8 cellular contexts compared by ENCODE assay signal in genomic region chr6:43798688-43799444, GRCh38.
DNase-seq lines count a peak whose midpoint lies in the region; ATAC-seq lines count a peak whose summit lies in the region.

No MANE protein-coding gene starts in this region.

- DNase-seq in EH (ENCODE audit: low read depth) (peak; percentile 81), SW 1271 (lab: John Stamatoyannopoulos, UW) (peak; percentile 80 to 84), glomerular visceral epithelial cell (ENCODE audit: extremely low spot score) (peak; percentile 85), NCI-H1105 treated with DMSO at 0.1 percent for 48 hours (lab: John Stamatoyannopoulos, UW) (no peak)
- DNase-seq in stimulated activated effector memory CD8-positive, alpha-beta T cell treated with anti-CD3 and anti-CD28 coated beads, Interleukin-12 subunit alpha, Interleukin-12 subunit beta, amount 100 ng/mL, for 72 hours (ENCODE audit: low spot score in 2 of 2): no peak

- H3K9me3 Mint-ChIP-seq in stimulated activated effector memory CD8-positive, alpha-beta T cell treated with anti-CD3 and anti-CD28 coated beads, Interleukin-12 subunit alpha, Interleukin-12 subunit beta, amount 100 ng/mL, for 72 hours: no peaks in the 10 kb centered on the region

- peaks cover 13% of the 10 kb centered on the region for H3K4me1 Mint-ChIP-seq in stimulated activated effector memory CD8-positive, alpha-beta T cell treated with anti-CD3 and anti-CD28 coated beads, Interleukin-12 subunit alpha, Interleukin-12 subunit beta, amount 100 ng/mL, for 72 hours

- ATAC-seq in HG02885 (IDR thresholded peaks at IDR 0.05; ENCODE audit: poor library complexity, unreplicated experiment): peak; percentile 46
- ATAC-seq in stimulated activated effector memory CD8-positive, alpha-beta T cell treated with anti-CD3 and anti-CD28 coated beads, Interleukin-12 subunit alpha, Interleukin-12 subunit beta, amount 100 ng/mL, for 72 hours: peak; percentile 72
- ATAC-seq in GM21367 (IDR thresholded peaks at IDR 0.05; ENCODE audit: unreplicated experiment): no peak
- ATAC-seq in HG03520 (IDR thresholded peaks at IDR 0.05; ENCODE audit: unreplicated experiment): no peak

- H3K27ac Mint-ChIP-seq in stimulated activated effector memory CD8-positive, alpha-beta T cell treated with anti-CD3 and anti-CD28 coated beads, Interleukin-12 subunit alpha, Interleukin-12 subunit beta, amount 100 ng/mL, for 72 hours: peak overlapping the region; percentile 70

- H3K36me3 Mint-ChIP-seq in stimulated activated effector memory CD8-positive, alpha-beta T cell treated with anti-CD3 and anti-CD28 coated beads, Interleukin-12 subunit alpha, Interleukin-12 subunit beta, amount 100 ng/mL, for 72 hours: no peaks in the 10 kb centered on the region

- no peak overlapping the region for H3K4me3 Mint-ChIP-seq in stimulated activated effector memory CD8-positive, alpha-beta T cell treated with anti-CD3 and anti-CD28 coated beads, Interleukin-12 subunit alpha, Interleukin-12 subunit beta, amount 100 ng/mL, for 72 hours

Comparison
In these comparisons a context has a peak if more than half of its experiments do, and no peak if none do; other contexts are left out.
1. DNase-seq: peak in EH (single experiment), SW 1271 (2 of 2) and glomerular visceral epithelial cell (single experiment); none in stimulated activated effector memory CD8-positive, alpha-beta T cell treated with anti-CD3 and anti-CD28 coated beads, Interleukin-12 subunit alpha, Interleukin-12 subunit beta, amount 100 ng/mL, for 72 hours (0 of 2) and NCI-H1105 treated with DMSO at 0.1 percent for 48 hours (single experiment).
2. ATAC-seq: peak in HG02885 (single experiment) and stimulated activated effector memory CD8-positive, alpha-beta T cell treated with anti-CD3 and anti-CD28 coated beads, Interleukin-12 subunit alpha, Interleukin-12 subunit beta, amount 100 ng/mL, for 72 hours (single experiment); none in GM21367 (single experiment) and HG03520 (single experiment).